10 cellular contexts compared by ENCODE assay signal in the genomic region with DNA sequence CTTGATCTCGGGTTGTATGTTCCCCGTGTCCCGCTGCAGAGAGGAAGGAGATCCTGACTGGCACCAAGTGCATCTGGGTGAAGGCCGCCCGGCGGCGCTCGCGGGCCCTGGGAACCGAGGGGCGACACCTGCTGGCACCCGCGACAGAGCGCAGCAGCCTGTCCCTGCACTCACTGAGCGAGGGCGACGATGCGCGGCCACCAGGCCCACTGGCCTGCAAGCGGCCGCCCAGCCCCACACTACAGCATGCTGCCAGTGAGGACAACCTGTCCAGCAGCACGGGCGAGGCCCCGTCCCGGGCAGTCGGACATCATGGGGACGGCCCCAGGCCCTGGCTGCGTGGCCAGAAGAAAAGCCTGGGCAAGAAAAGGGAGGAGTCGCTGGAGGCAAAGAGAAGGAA. TPM values are rescaled to one million over a fixed set of nuclear protein-coding genes. Genes with fewer than 3 reads are reported as not detected.
DNase-seq lines count a peak whose midpoint lies in the region; ATAC-seq, FAIRE-seq and TF ChIP-seq lines count a peak whose summit lies in the region.
"Had no signal": no experiment of that assay in that cellular context is flagged by ENCODE, and none has a peak within 500 bp of the region (broad histone marks: within the 10 kb centered on the region; RNA-seq: fewer than 3 reads in every experiment).

No MANE protein-coding gene starts in this region.

- peaks cover 94% of the 10 kb centered on the region for H3K27me3 Mint-ChIP-seq in stimulated activated naive CD8-positive, alpha-beta T cell treated with anti-CD3 and anti-CD28 coated beads, Interleukin-15, amount 100 ng/mL, for 72 hours

- FAIRE-seq in GM18507 (lab: Jason Lieb, UNC), result peak; percentile 56
- FAIRE-seq: islet of Langerhans had no signal

- H3K9me2 ChIP-seq in OCI-LY1 (ENCODE audit: low read depth, low read length), result no peaks in the 10 kb centered on the region

- TF ChIP-seq CTCF in OCI-LY1 (IDR thresholded peaks at IDR 0.05; ENCODE audit: low read length), result peak; percentile 93

- in situ Hi-C loops in G401 (cut with HindIII; ENCODE audit: low sequenced_read_pairs), result no loop called here

- H3K9ac ChIP-seq in OCI-LY1 (ENCODE audit: low read length), result no peak overlapping the region

- H2AFZ ChIP-seq in OCI-LY1 (ENCODE audit: low read length), result no peak overlapping the region

- no peaks in the 10 kb centered on the region for H3F3A ChIP-seq in OCI-LY1 (ENCODE audit: insufficient read depth, low read length)

- H3K36me3 ChIP-seq in OCI-LY1 (ENCODE audit: insufficient read depth, low read length), result no peaks in the 10 kb centered on the region

- H3K27me3 ChIP-seq in OCI-LY1 (ENCODE audit: insufficient read depth, low read length), result no peaks in the 10 kb centered on the region

- no peak overlapping the region for H3K4me2 ChIP-seq in OCI-LY1 (ENCODE audit: low read length)

- H3K9me3 Mint-ChIP-seq in stimulated activated naive CD8-positive, alpha-beta T cell treated with anti-CD3 and anti-CD28 coated beads, Interleukin-15, amount 100 ng/mL, for 72 hours, result no peaks in the 10 kb centered on the region

- H3K4me1 ChIP-seq in OCI-LY1 (ENCODE audit: insufficient read depth, low read length, severe bottlenecking), result no peaks in the 10 kb centered on the region

- H4K20me1 ChIP-seq in OCI-LY1 (ENCODE audit: insufficient read depth, low read length), result no peaks in the 10 kb centered on the region

- no peaks in the 10 kb centered on the region for H3K79me2 ChIP-seq in OCI-LY1 (ENCODE audit: insufficient read depth, low read length)

- DNase-seq in GM18507 (ENCODE audit: extremely low spot score, insufficient read length, low read depth) (peak; percentile 54), left kidney (ENCODE audit: low read depth, low spot score) (peak; percentile 87), G401 (ENCODE audit: low spot score) (no peak)
- DNase-seq in activated effector memory CD4-positive, alpha-beta T cell treated with anti-CD3 and anti-CD28 coated beads, Interleukin-2, amount 50 U/mL, for 16 hours, result peak; percentile 82
- DNase-seq in stimulated activated naive CD8-positive, alpha-beta T cell treated with anti-CD3 and anti-CD28 coated beads, Interleukin-15, amount 100 ng/mL, for 72 hours, result peak; percentile 69 to 71

- H3K4me1 Mint-ChIP-seq in stimulated activated naive CD8-positive, alpha-beta T cell treated with anti-CD3 and anti-CD28 coated beads, Interleukin-15, amount 100 ng/mL, for 72 hours, result peaks cover 13% of the 10 kb centered on the region

- H3K4me3 Mint-ChIP-seq in stimulated activated naive CD8-positive, alpha-beta T cell treated with anti-CD3 and anti-CD28 coated beads, Interleukin-15, amount 100 ng/mL, for 72 hours, result peak overlapping the region in 1 of 2 donors; percentile 48

- no peak overlapping the region for H3K27ac Mint-ChIP-seq in stimulated activated naive CD8-positive, alpha-beta T cell treated with anti-CD3 and anti-CD28 coated beads, Interleukin-15, amount 100 ng/mL, for 72 hours

- no peak overlapping the region for H3K27ac ChIP-seq in OCI-LY1 (ENCODE audit: low read depth, low read length, poor library complexity, severe bottlenecking)

- no peak overlapping the region for H3K4me3 ChIP-seq in OCI-LY1 (ENCODE audit: low read depth, low read length, poor library complexity, severe bottlenecking)

- no peaks in the 10 kb centered on the region for H3K9me3 ChIP-seq in OCI-LY1 (ENCODE audit: low read length)

- peak; percentile 86 for ATAC-seq in stimulated activated naive CD8-positive, alpha-beta T cell treated with anti-CD3 and anti-CD28 coated beads, Interleukin-15, amount 100 ng/mL, for 72 hours
- no peak for ATAC-seq in HG03139 (IDR thresholded peaks at IDR 0.05; ENCODE audit: unreplicated experiment)
- no peak for ATAC-seq in GM19463 (IDR thresholded peaks at IDR 0.05; ENCODE audit: unreplicated experiment)

RNA-seq across cellular contexts. Expression of a gene that starts 7.5 kb away (rescaled TPM):
- total RNA-seq in G401 (2014; rRNA removed; shearing (Covaris generic)), result not detected in 2 replicates
- total RNA-seq: RPMI7951 had no signal

RNA-seq across cellular contexts. Expression of a gene that starts 13.2 kb away (rescaled TPM):
- not detected in 2 replicates for total RNA-seq in G401 (2014; rRNA removed; shearing (Covaris generic))
- total RNA-seq: RPMI7951 had no signal

RNA-seq across cellular contexts. Expression of a gene that starts 28.1 kb away (rescaled TPM):
- not detected in 2 replicates for total RNA-seq in G401 (2014; rRNA removed; shearing (Covaris generic))
- total RNA-seq: RPMI7951 had no signal
